7 cellular contexts compared by ENCODE assay signal in genomic region chr17:28747046-28747691, GRCh38. TPM values are rescaled to one million over a fixed set of nuclear protein-coding genes. Genes with fewer than 3 reads are reported as not detected.
A peak's percentile ranks its signal among the peaks of the same experiment; 100 is the strongest.
DNase-seq lines count a peak whose midpoint lies in the region; ATAC-seq and TF ChIP-seq lines count a peak whose summit lies in the region.

No MANE protein-coding gene starts in this region.

- ATAC-seq in activated T-helper 17 cell treated with anti-CD3 and anti-CD28 coated beads, Interleukin-2, amount 50 U/mL, for 72 hours (replicated peaks) = no peak
- ATAC-seq in GM19455 (IDR thresholded peaks at IDR 0.05; ENCODE audit: unreplicated experiment) (no peak), GM18868 (IDR thresholded peaks at IDR 0.05; ENCODE audit: unreplicated experiment) (no peak)

- H3K36me3 Mint-ChIP-seq in activated T-helper 17 cell treated with anti-CD3 and anti-CD28 coated beads, Interleukin-2, amount 50 U/mL, for 72 hours (ENCODE audit: low read depth) = peaks cover 79% of the 10 kb centered on the region
- no peaks in the 10 kb centered on the region for H3K36me3 Mint-ChIP-seq in immature natural killer cell

- H3K27me3 ChIP-seq in layer of hippocampus (ENCODE audit: control insufficient read depth, insufficient read depth, low read length) = no peaks in the 10 kb centered on the region

- H3K4me3 ChIP-seq in LNCaP clone FGC (ENCODE audit: low read depth, low read length) = peak overlapping the region; percentile 89

- peak overlapping the region; percentile 82 for H3K4me3 Mint-ChIP-seq in activated T-helper 17 cell treated with anti-CD3 and anti-CD28 coated beads, Interleukin-2, amount 50 U/mL, for 72 hours
- H3K4me3 Mint-ChIP-seq in immature natural killer cell = no peak overlapping the region

- no peaks in the 10 kb centered on the region for H3K9me3 Mint-ChIP-seq in activated T-helper 17 cell treated with anti-CD3 and anti-CD28 coated beads, Interleukin-2, amount 50 U/mL, for 72 hours
- H3K9me3 Mint-ChIP-seq in immature natural killer cell = no peaks in the 10 kb centered on the region

- TF ChIP-seq CTCF in LNCaP clone FGC (IDR thresholded peaks at IDR 0.05; ENCODE audit: control insufficient read depth, extremely low read depth, insufficient read depth) = no peak

- H3K27ac Mint-ChIP-seq in activated T-helper 17 cell treated with anti-CD3 and anti-CD28 coated beads, Interleukin-2, amount 50 U/mL, for 72 hours = peak overlapping the region; percentile 87
- H3K27ac Mint-ChIP-seq in immature natural killer cell = peak overlapping the region in 1 of 6 donors; percentile 17

- H3K4me1 Mint-ChIP-seq in activated T-helper 17 cell treated with anti-CD3 and anti-CD28 coated beads, Interleukin-2, amount 50 U/mL, for 72 hours = peaks cover 8% of the 10 kb centered on the region
- H3K4me1 Mint-ChIP-seq in immature natural killer cell = peaks cover 10 to 25% of the 10 kb centered on the region in 2 donors

- H3K27ac ChIP-seq in layer of hippocampus (ENCODE audit: low read depth, low read length) = peak overlapping the region; percentile 98

- peak; percentile 98 for DNase-seq in LNCaP clone FGC (ENCODE audit: low read depth)
- peak; percentile 76 for DNase-seq in superior temporal gyrus (ENCODE audit: extremely low spot score)
- no peak for DNase-seq in immature natural killer cell

- H3K27me3 Mint-ChIP-seq in activated T-helper 17 cell treated with anti-CD3 and anti-CD28 coated beads, Interleukin-2, amount 50 U/mL, for 72 hours = no peaks in the 10 kb centered on the region
- H3K27me3 Mint-ChIP-seq in immature natural killer cell (ENCODE audit: low read depth in 3 of 3) = peaks cover 2 to 12% (median 5%) of the 10 kb centered on the region in 3 donors

RNA-seq across cellular contexts. Expression of gene TRAF4, which starts 3.4 kb away (rescaled TPM):
- 100 to 1,000 TPM in 1 of 2 donors, 10 to 100 TPM in 1; 78.4 to 181 TPM for total RNA-seq in activated T-helper 17 cell treated with anti-CD3 and anti-CD28 coated beads, Interleukin-2, amount 50 U/mL, for 72 hours
- 1 to 10 TPM; 2.5 to 5.1 (median 2.7) TPM for polyA plus RNA-seq in immature natural killer cell

RNA-seq across cellular contexts. Expression of gene NEK8, which starts 18.6 kb away (rescaled TPM):
- 1 to 10 TPM; 4.9 to 9.2 TPM for total RNA-seq in activated T-helper 17 cell treated with anti-CD3 and anti-CD28 coated beads, Interleukin-2, amount 50 U/mL, for 72 hours
- polyA plus RNA-seq in immature natural killer cell = 1 to 10 TPM; 1.7 to 4.2 (median 3.6) TPM

RNA-seq across cellular contexts. Expression of gene TLCD1, which starts 21.1 kb away (rescaled TPM):
- total RNA-seq in activated T-helper 17 cell treated with anti-CD3 and anti-CD28 coated beads, Interleukin-2, amount 50 U/mL, for 72 hours = 10 to 100 TPM in 1 of 2 donors, 1 to 10 TPM in 1; 4.8 to 13.4 TPM
- polyA plus RNA-seq in immature natural killer cell = not detected

RNA-seq across cellular contexts. Expression of gene RPL23A, which starts 27.4 kb away (rescaled TPM):
- 1,000 to 10,000 TPM; 2,238 to 2,546 TPM for total RNA-seq in activated T-helper 17 cell treated with anti-CD3 and anti-CD28 coated beads, Interleukin-2, amount 50 U/mL, for 72 hours
- 1,000 to 10,000 TPM; 2,545 to 3,232 (median 2,896) TPM for polyA plus RNA-seq in immature natural killer cell

RNA-seq across cellular contexts. Expression of gene RAB34, which starts 29.5 kb away (rescaled TPM):
- 10 to 100 TPM in 1 of 2 donors, 1 to 10 TPM in 1; 4.1 to 22.4 TPM for total RNA-seq in activated T-helper 17 cell treated with anti-CD3 and anti-CD28 coated beads, Interleukin-2, amount 50 U/mL, for 72 hours
- 1 to 10 TPM; 2.3 to 6.1 (median 5.3) TPM for polyA plus RNA-seq in immature natural killer cell

Comparison
In these comparisons a context has a peak if more than half of its experiments do, and no peak if none do; other contexts are left out.
1. DNase-seq: peak in LNCaP clone FGC (single experiment) and superior temporal gyrus (single experiment); none in immature natural killer cell (0 of 3).